ENCODE assay signal across 9 cellular contexts in the genomic region with DNA sequence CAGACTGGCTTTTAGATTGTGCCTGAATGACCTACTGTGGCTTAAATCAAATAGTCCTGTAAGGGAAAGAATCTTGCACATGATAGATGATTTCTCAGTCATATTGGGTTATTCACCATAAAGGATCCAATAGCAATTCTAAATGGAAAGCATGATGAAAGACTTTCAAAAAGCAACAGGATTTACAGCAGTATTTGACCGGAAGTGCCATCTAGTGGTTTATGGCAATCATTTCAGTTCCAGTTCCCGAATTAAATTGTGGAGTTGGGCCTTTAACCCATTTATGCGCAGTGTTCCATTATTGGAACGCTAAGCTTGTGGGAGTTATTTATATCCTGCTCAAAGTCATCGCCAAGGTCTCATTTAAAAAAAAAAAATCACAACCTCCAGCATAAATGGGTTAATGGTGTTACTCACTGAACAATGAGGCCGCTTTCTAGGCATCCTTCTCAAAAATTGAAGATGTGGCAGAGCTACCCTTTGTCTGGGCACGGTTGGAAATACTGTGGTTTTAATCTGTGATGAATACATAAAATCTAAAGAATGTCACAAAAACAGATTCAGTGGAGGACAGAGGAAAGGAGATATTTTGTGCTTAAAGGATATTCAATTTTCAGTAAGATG.
DNase-seq lines count a peak whose midpoint lies in the region; ATAC-seq, FAIRE-seq and TF ChIP-seq lines count a peak whose summit lies in the region.
"Had no signal": no experiment of that assay in that cellular context is flagged by ENCODE, and none has a peak within 500 bp of the region (broad histone marks: within the 10 kb centered on the region; RNA-seq: fewer than 3 reads in every experiment).

No MANE protein-coding gene starts in this region.

- peak; percentile 51 for ATAC-seq in activated CD8-positive, alpha-beta T cell treated with anti-CD3 and anti-CD28 coated beads for 36 hours
- no peak for ATAC-seq in activated CD8-positive, alpha-beta T cell treated with anti-CD3 and anti-CD28 coated beads, Interleukin-2, amount 10 ng/mL, durations not matched to agents 7 days and 5 days
- ATAC-seq in body of pancreas (peak; percentile 55), aorta (ENCODE audit: low FRiP score) (peak; percentile 36)

- peaks cover 1% of the 10 kb centered on the region for H3K27me3 Mint-ChIP-seq in activated CD8-positive, alpha-beta T cell treated with anti-CD3 and anti-CD28 coated beads for 36 hours
- H3K27me3 Mint-ChIP-seq in activated CD8-positive, alpha-beta T cell treated with anti-CD3 and anti-CD28 coated beads, Interleukin-2, amount 10 ng/mL, durations not matched to agents 7 days and 5 days (ENCODE audit: low read depth) = peaks cover 2% of the 10 kb centered on the region
- H3K27me3 Mint-ChIP-seq: activated naive CD8-positive, alpha-beta T cell had no signal

- H3K9me3 ChIP-seq in body of pancreas = no peaks in the 10 kb centered on the region
- no peaks in the 10 kb centered on the region for H3K9me3 ChIP-seq in keratinocyte (ENCODE audit: control insufficient read depth, low read depth, low read length)
- H3K9me3 ChIP-seq in aorta (ENCODE audit: control insufficient read depth, low read length) = no peaks in the 10 kb centered on the region

- no peaks in the 10 kb centered on the region for H4K20me1 ChIP-seq in keratinocyte (ENCODE audit: control insufficient read depth, extremely low read depth, insufficient read depth, low read length)

- no peaks in the 10 kb centered on the region for H3K27me3 ChIP-seq in body of pancreas
- H3K27me3 ChIP-seq in keratinocyte (ENCODE audit: control insufficient read depth, extremely low read depth, insufficient read depth, low read length) = no peaks in the 10 kb centered on the region
- H3K27me3 ChIP-seq in aorta (ENCODE audit: control insufficient read depth in 1 of 2, insufficient read depth in 2 of 2, low read length in 1 of 2) = no peaks in the 10 kb centered on the region

- H3K36me3 Mint-ChIP-seq in activated CD8-positive, alpha-beta T cell treated with anti-CD3 and anti-CD28 coated beads for 36 hours (ENCODE audit: low read depth) = no peaks in the 10 kb centered on the region
- peaks cover 11% of the 10 kb centered on the region for H3K36me3 Mint-ChIP-seq in activated CD8-positive, alpha-beta T cell treated with anti-CD3 and anti-CD28 coated beads, Interleukin-2, amount 10 ng/mL, durations not matched to agents 7 days and 5 days (ENCODE audit: low read depth)

- H2AFZ ChIP-seq in keratinocyte (ENCODE audit: control insufficient read depth, low read length) = no peak overlapping the region

- H3K27ac ChIP-seq in body of pancreas = no peak overlapping the region
- peak overlapping the region; percentile 30 for H3K27ac ChIP-seq in keratinocyte (ENCODE audit: control insufficient read depth, insufficient read depth, low read length)
- peak overlapping the region in 1 of 2 donors; percentile 17 for H3K27ac ChIP-seq in aorta (ENCODE audit: low read depth in 1 of 2, low read length in 2 of 2)

- peaks cover 21% of the 10 kb centered on the region for H3K79me2 ChIP-seq in keratinocyte (ENCODE audit: control insufficient read depth, insufficient read depth, low read length)

- H3K4me1 ChIP-seq in body of pancreas = peaks cover 11% of the 10 kb centered on the region
- peaks cover 9% of the 10 kb centered on the region for H3K4me1 ChIP-seq in keratinocyte (ENCODE audit: control insufficient read depth, extremely low read depth, insufficient read depth, low read length)
- H3K4me1 ChIP-seq in aorta (ENCODE audit: control insufficient read depth in 1 of 2, insufficient read depth in 2 of 2, low read length in 2 of 2) = peaks cover 2 to 9% of the 10 kb centered on the region in 2 donors

- H3K4me3 Mint-ChIP-seq in activated CD8-positive, alpha-beta T cell treated with anti-CD3 and anti-CD28 coated beads for 36 hours = no peak overlapping the region
- no peak overlapping the region for H3K4me3 Mint-ChIP-seq in activated CD8-positive, alpha-beta T cell treated with anti-CD3 and anti-CD28 coated beads, Interleukin-2, amount 10 ng/mL, durations not matched to agents 7 days and 5 days
- H3K4me3 Mint-ChIP-seq: activated naive CD8-positive, alpha-beta T cell had no signal

- peak; percentile 56 for TF ChIP-seq CTCF in activated CD8-positive, alpha-beta T cell treated with anti-CD3 and anti-CD28 coated beads for 36 hours (IDR thresholded peaks at IDR 0.05)
- TF ChIP-seq CTCF in body of pancreas (IDR thresholded peaks at IDR 0.05) (peak; percentile 18 to 77 (median 75)), keratinocyte (optimal IDR thresholded peaks at IDR 0.05 in 1 of 3, IDR thresholded peaks at IDR 0.05 in 1 of 3, conservative IDR thresholded peaks at IDR 0.05 in 1 of 3; ENCODE audit: extremely low read depth in 1 of 3, insufficient read depth in 2 of 3, low read length in 3 of 3) (peak; percentile 37 to 50 (median 47))

- H3K9me1 ChIP-seq in keratinocyte (ENCODE audit: control insufficient read depth, extremely low read depth, insufficient read depth, low read length) = no peaks in the 10 kb centered on the region

- POLR2A ChIA-PET in activated CD8-positive, alpha-beta T cell treated with anti-CD3 and anti-CD28 coated beads for 36 hours (lab: Charles Lee) = no interaction called here
- POLR2A ChIA-PET in activated CD8-positive, alpha-beta T cell treated with anti-CD3 and anti-CD28 coated beads, Interleukin-2, amount 10 ng/mL, durations not matched to agents 7 days and 5 days (lab: Charles Lee) = interaction anchor here (0.7 kb wide), 1 partner anchor 105 kb away, joined by 3 read pairs; no protein-coding TSS in a partner anchor

- CTCF ChIA-PET in activated CD8-positive, alpha-beta T cell treated with anti-CD3 and anti-CD28 coated beads for 36 hours (lab: Charles Lee) = interaction anchor here (0.7 to 2.4 kb wide), 9 partner anchors 13 to 251 kb away, joined by 3 to 11 read pairs (median 5); no protein-coding TSS in a partner anchor
- CTCF ChIA-PET in activated CD8-positive, alpha-beta T cell treated with anti-CD3 and anti-CD28 coated beads, Interleukin-2, amount 10 ng/mL, durations not matched to agents 7 days and 5 days (lab: Charles Lee) = interaction anchor here (0.6 to 2.0 kb wide), 14 partner anchors 9 to 746 kb away, joined by 3 to 7 read pairs (median 4); no protein-coding TSS in a partner anchor

- no peak for TF ChIP-seq POLR2A in body of pancreas (IDR thresholded peaks at IDR 0.05)

- dilution Hi-C loops in keratinocyte (cut with MboI; ENCODE audit: extremely low pct_ligation_motif_present, low sequenced_read_pairs) = no loop called here

- DNase-seq in activated CD8-positive, alpha-beta T cell treated with anti-CD3 and anti-CD28 coated beads for 36 hours = peak; percentile 5
- DNase-seq in activated CD8-positive, alpha-beta T cell treated with anti-CD3 and anti-CD28 coated beads, Interleukin-2, amount 10 ng/mL, durations not matched to agents 7 days and 5 days = no peak
- DNase-seq in NCI-H2171 treated with DMSO at 0.1 percent for 48 hours (lab: John Stamatoyannopoulos, UW) (peak; percentile 94), body of pancreas (peak in 1 of 4 donors; percentile 13), keratinocyte (ENCODE audit: low read depth, low spot score) (no peak), aorta (no peak)
- no peak for DNase-seq in stimulated activated CD4-positive, alpha-beta T cell treated with anti-CD3 and anti-CD28 coated beads, Interleukin-2, amount 100 ng/mL, for 48 hours
- DNase-seq in activated CD4-positive, alpha-beta T cell treated with anti-CD3 and anti-CD28 coated beads for 4 hours = no peak

- H3K4me1 Mint-ChIP-seq in activated CD8-positive, alpha-beta T cell treated with anti-CD3 and anti-CD28 coated beads for 36 hours (ENCODE audit: low read depth) = peaks cover 16% of the 10 kb centered on the region
- peaks cover 25% of the 10 kb centered on the region for H3K4me1 Mint-ChIP-seq in activated CD8-positive, alpha-beta T cell treated with anti-CD3 and anti-CD28 coated beads, Interleukin-2, amount 10 ng/mL, durations not matched to agents 7 days and 5 days (ENCODE audit: low read depth)

- H3K4me2 ChIP-seq in keratinocyte (ENCODE audit: control insufficient read depth, extremely low read depth, insufficient read depth, low read depth, low read length) = no peak overlapping the region

- no peaks in the 10 kb centered on the region for H3K36me3 ChIP-seq in body of pancreas (replicated peaks in 1 of 2; ENCODE audit: insufficient read depth in 1 of 2, low read depth in 2 of 2)
- peaks cover 4 to 7% of the 10 kb centered on the region in 2 experiments for H3K36me3 ChIP-seq in keratinocyte (ENCODE audit: control insufficient read depth in 2 of 2, extremely low read depth in 1 of 2, insufficient read depth in 2 of 2, low read length in 2 of 2)
- no peaks in the 10 kb centered on the region for H3K36me3 ChIP-seq in aorta (ENCODE audit: control insufficient read depth in 1 of 2, insufficient read depth in 2 of 2, low read length in 1 of 2)

- 49 to 52% methylated on average over 7 of the region's 7 CpGs for WGBS in body of pancreas, 2 donors
- WGBS in aorta, 2 donors = 37 to 40% methylated on average over 7 of the region's 7 CpGs

- H3K9me3 Mint-ChIP-seq in activated CD8-positive, alpha-beta T cell treated with anti-CD3 and anti-CD28 coated beads for 36 hours = no peaks in the 10 kb centered on the region
- H3K9me3 Mint-ChIP-seq in activated CD8-positive, alpha-beta T cell treated with anti-CD3 and anti-CD28 coated beads, Interleukin-2, amount 10 ng/mL, durations not matched to agents 7 days and 5 days (ENCODE audit: insufficient read depth) = no peaks in the 10 kb centered on the region

- H3K4me3 ChIP-seq in body of pancreas (no peak overlapping the region), keratinocyte (ENCODE audit: control insufficient read depth in 2 of 3, extremely low read depth in 1 of 3, insufficient read depth in 2 of 3, low read depth in 1 of 3, low read length in 3 of 3) (no peak overlapping the region), aorta (ENCODE audit: low read length in 2 of 2) (no peak overlapping the region)

- H3K27ac Mint-ChIP-seq in activated CD8-positive, alpha-beta T cell treated with anti-CD3 and anti-CD28 coated beads for 36 hours = no peak overlapping the region
- no peak overlapping the region for H3K27ac Mint-ChIP-seq in activated CD8-positive, alpha-beta T cell treated with anti-CD3 and anti-CD28 coated beads, Interleukin-2, amount 10 ng/mL, durations not matched to agents 7 days and 5 days
- H3K27ac Mint-ChIP-seq: activated naive CD8-positive, alpha-beta T cell had no signal

- no peak overlapping the region for H3K9ac ChIP-seq in keratinocyte (ENCODE audit: control insufficient read depth, extremely low read depth, insufficient read depth, low read length)

- FAIRE-seq in keratinocyte (lab: Jason Lieb, UNC) = peak; percentile 84

- intact Hi-C loops in activated CD8-positive, alpha-beta T cell treated with anti-CD3 and anti-CD28 coated beads for 36 hours (cut with micrococcal nuclease) = loop anchor here (5.0 kb wide), 1 partner anchor 203 kb away; no protein-coding TSS in a partner anchor
- intact Hi-C loops in body of pancreas (cut with DNase I) (no loop called here), aorta (cut with DNase I) (no loop called here)

Comparison
In these comparisons a context has a peak if more than half of its experiments do, and no peak if none do; other contexts are left out.
1. DNase-seq: peak in activated CD8-positive, alpha-beta T cell treated with anti-CD3 and anti-CD28 coated beads for 36 hours (single experiment) and NCI-H2171 treated with DMSO at 0.1 percent for 48 hours (single experiment); none in activated CD8-positive, alpha-beta T cell treated with anti-CD3 and anti-CD28 coated beads, Interleukin-2, amount 10 ng/mL, durations not matched to agents 7 days and 5 days (single experiment), keratinocyte (single experiment), aorta (0 of 2), stimulated activated CD4-positive, alpha-beta T cell treated with anti-CD3 and anti-CD28 coated beads, Interleukin-2, amount 100 ng/mL, for 48 hours (0 of 2) and activated CD4-positive, alpha-beta T cell treated with anti-CD3 and anti-CD28 coated beads for 4 hours (0 of 2).
2. Peak in every context shown above with its lines, with median percentiles within 50 percentile points of each other: CTCF ChIP-seq.